In genomic region chr16:67632415-67633172, GRCh38 we compare ENCODE assay signal across 17 cellular contexts. TPM values are rescaled to one million over a fixed set of nuclear protein-coding genes. Genes with fewer than 3 reads are reported as not detected.
DNase-seq lines count a peak whose midpoint lies in the region; ATAC-seq and TF ChIP-seq lines count a peak whose summit lies in the region.
"Had no signal": no experiment of that assay in that cellular context is flagged by ENCODE, and none has a peak within 500 bp of the region (broad histone marks: within the 10 kb centered on the region; RNA-seq: fewer than 3 reads in every experiment).

No MANE protein-coding gene starts in this region.

- ATAC-seq in HG03342 (IDR thresholded peaks at IDR 0.05; ENCODE audit: unreplicated experiment) (no peak), HG02798 (IDR thresholded peaks at IDR 0.05; ENCODE audit: poor library complexity, unreplicated experiment) (no peak)

- no peak overlapping the region for H3K27ac ChIP-seq in hepatocyte
- H3K27ac ChIP-seq: epithelial cell of prostate, GM23248 had no signal

- no peaks in the 10 kb centered on the region for H3K9me3 Mint-ChIP-seq in CD14-positive monocyte
- H3K9me3 Mint-ChIP-seq: T-helper 1 cell treated with Interleukin-12 subunit alpha and Interleukin-12 subunit beta and Interleukin-4 antibody, amounts not matched to agents 30 μg/mL and 1 μg/mL, for 36 hours had no signal

- H3K9me3 ChIP-seq in hepatocyte (ENCODE audit: low read depth), result no peaks in the 10 kb centered on the region

- H3K4me1 ChIP-seq in hepatocyte (ENCODE audit: insufficient read depth), result no peaks in the 10 kb centered on the region

- peak overlapping the region in 1 of 7 donors; percentile 24 for H3K27ac Mint-ChIP-seq in CD14-positive monocyte
- H3K27ac Mint-ChIP-seq: activated naive CD8-positive, alpha-beta T cell; T-helper 1 cell treated with Interleukin-12 subunit alpha and Interleukin-12 subunit beta and Interleukin-4 antibody, amounts not matched to agents 30 μg/mL and 1 μg/mL, for 36 hours had no signal

- H3K9me2 ChIP-seq in hepatocyte (replicated peaks; ENCODE audit: insufficient read depth), result no peaks in the 10 kb centered on the region

- H3K27me3 ChIP-seq in hepatocyte, result no peaks in the 10 kb centered on the region

- peak; percentile 0 for DNase-seq in HT-29 (ENCODE audit: low spot score)
- peak; percentile 43 for DNase-seq in cerebellar cortex (ENCODE audit: low spot score)
- peak; percentile 59 for DNase-seq in hepatocyte (ENCODE audit: low spot score)
- DNase-seq in putamen (ENCODE audit: low spot score), result peak; percentile 73
- no peak for DNase-seq in NCI-H526 treated with DMSO at 0.1 percent for 48 hours (lab: John Stamatoyannopoulos, UW)
- DNase-seq in CD14-positive monocyte (ENCODE audit: low spot score), result no peak
- DNase-seq: activated CD4-positive, CD25-positive, alpha-beta regulatory T cell treated with anti-CD3 and anti-CD28 coated beads, Interleukin-2, amount 50 U/mL, for 72 hours; DND-41; GM23248; NCI-H2171 treated with DMSO at 0.1 percent for 48 hours; stimulated activated naive CD4-positive, alpha-beta T cell treated with Interleukin-2 at 50 U/mL for 16 hours had no signal

- intact Hi-C loops in CD14-positive monocyte (cut with micrococcal nuclease), result no loop called here

- H3K4me2 ChIP-seq in hepatocyte, result no peak overlapping the region
- H3K4me2 ChIP-seq: smooth muscle cell had no signal

- WGBS in hepatocyte (ENCODE audit: low lambda C conversion rate, missing lambda C conversion rate), result 78% methylated on average over 7 of the region's 7 CpGs

- H4K20me1 ChIP-seq in hepatocyte (ENCODE audit: insufficient read depth, poor library complexity, severe bottlenecking), result no peaks in the 10 kb centered on the region

- TF ChIP-seq CTCF in hepatocyte (IDR thresholded peaks at IDR 0.05; ENCODE audit: poor library complexity) (no peak), CD14-positive monocyte (IDR thresholded peaks at IDR 0.05) (no peak)

- H2AFZ ChIP-seq in hepatocyte, result no peak overlapping the region
- H2AFZ ChIP-seq: GM23248 had no signal

- H3K4me1 Mint-ChIP-seq in CD14-positive monocyte, result no peaks in the 10 kb centered on the region

- no peak overlapping the region for H3K4me3 Mint-ChIP-seq in CD14-positive monocyte
- H3K4me3 Mint-ChIP-seq: activated naive CD8-positive, alpha-beta T cell; T-helper 1 cell treated with Interleukin-12 subunit alpha and Interleukin-12 subunit beta and Interleukin-4 antibody, amounts not matched to agents 30 μg/mL and 1 μg/mL, for 36 hours had no signal

- peaks cover 67 to 99% of the 10 kb centered on the region in 2 donors for H3K36me3 Mint-ChIP-seq in CD14-positive monocyte

- H3K27me3 Mint-ChIP-seq in CD14-positive monocyte (ENCODE audit: low read depth in 3 of 3), result peaks cover 0 to 2% (median 2%) of the 10 kb centered on the region in 3 donors
- H3K27me3 Mint-ChIP-seq: activated naive CD8-positive, alpha-beta T cell had no signal

- H3K36me3 ChIP-seq in hepatocyte (replicated peaks; ENCODE audit: insufficient read depth, low read depth), result no peaks in the 10 kb centered on the region

- H3K79me2 ChIP-seq in hepatocyte, result no peaks in the 10 kb centered on the region

- H3K4me3 ChIP-seq in hepatocyte, result no peak overlapping the region
- H3K4me3 ChIP-seq: GM23248, smooth muscle cell had no signal

RNA-seq across cellular contexts. Expression of gene CARMIL2, which starts 12.3 kb away (rescaled TPM):
- 0.81 and 2.7 TPM in 2 replicates for total RNA-seq in HT-29 (2014; rRNA removed; shearing (Covaris generic))
- 0.52 and 1.7 TPM in 2 replicates for total RNA-seq in hepatocyte
- 2.6 and 2.9 TPM in 2 replicates for polyA plus RNA-seq in hepatocyte
- under 1 TPM in 1 of 2 donors, not detected in 1; 0.30 TPM for polyA plus RNA-seq in CD14-positive monocyte
- total RNA-seq: GM23248 had no signal

RNA-seq across cellular contexts. Expression of gene ACD, which starts 27.5 kb away (rescaled TPM):
- 79.6 and 82.2 TPM in 2 replicates for total RNA-seq in HT-29 (2014; rRNA removed; shearing (Covaris generic))
- total RNA-seq in hepatocyte, result 17.1 and 18.5 TPM in 2 replicates
- 26.3 and 28.5 TPM in 2 replicates for polyA plus RNA-seq in hepatocyte
- polyA plus RNA-seq in CD14-positive monocyte, result 10 to 100 TPM; 11.8 to 14.9 TPM

RNA-seq across cellular contexts. Expression of gene PARD6A, which starts 28.2 kb away (rescaled TPM):
- total RNA-seq in HT-29 (2014; rRNA removed; shearing (Covaris generic)), result 24.9 and 38.1 TPM in 2 replicates
- total RNA-seq in hepatocyte, result 1.1 and 1.4 TPM in 2 replicates
- 1.8 and 3.0 TPM in 2 replicates for polyA plus RNA-seq in hepatocyte
- 1 to 10 TPM; 6.1 to 6.9 TPM for polyA plus RNA-seq in CD14-positive monocyte

RNA-seq across cellular contexts. Expression of gene ENKD1, which starts 34.0 kb away (rescaled TPM):
- 52.6 and 58.8 TPM in 2 replicates for total RNA-seq in HT-29 (2014; rRNA removed; shearing (Covaris generic))
- total RNA-seq in hepatocyte, result 8.3 and 10.2 TPM in 2 replicates
- polyA plus RNA-seq in hepatocyte (13.1 and 16.0 TPM in 2 replicates), CD14-positive monocyte (1 to 10 TPM in 1 of 2 donors, under 1 TPM in 1; 0.92 to 3.2 TPM)

RNA-seq across cellular contexts. Expression of gene C16orf86, which starts 34.0 kb away (rescaled TPM):
- total RNA-seq in HT-29 (2014; rRNA removed; shearing (Covaris generic)), result 0.38 and 0.99 TPM in 2 replicates
- total RNA-seq in hepatocyte, result 1.7 and 2.3 TPM in 2 replicates
- polyA plus RNA-seq in hepatocyte, result 3.4 and 4.1 TPM in 2 replicates
- polyA plus RNA-seq in CD14-positive monocyte, result 1 to 10 TPM; 4.1 to 4.6 TPM

Comparison
In these comparisons a context has a peak if more than half of its experiments do, and no peak if none do; other contexts are left out.
1. DNase-seq: peak in HT-29 (single experiment), cerebellar cortex (single experiment), hepatocyte (single experiment) and putamen (single experiment); none in NCI-H526 treated with DMSO at 0.1 percent for 48 hours (single experiment) and CD14-positive monocyte (single experiment).
2. RNA of gene PARD6A, which starts 28.2 kb away (total RNA-seq): 24.9 to 38.1 TPM in HT-29; 1.1 to 1.4 TPM in hepatocyte; every median in the first group is over 10 times any median in the second.